Comparison of ENCODE assay signal across 8 cellular contexts in genomic region chr18:76803814-76804213, GRCh38. TPM values are rescaled to one million over a fixed set of nuclear protein-coding genes. Genes with fewer than 3 reads are reported as not detected.
DNase-seq lines count a peak whose midpoint lies in the region; ATAC-seq, FAIRE-seq and TF ChIP-seq lines count a peak whose summit lies in the region.

No MANE protein-coding gene starts in this region.

- no peaks in the 10 kb centered on the region for H3K27me3 ChIP-seq in astrocyte (ENCODE audit: insufficient read depth, low read length)

- FAIRE-seq in astrocyte (lab: Jason Lieb, UNC): peak; percentile 9

- H3K27ac ChIP-seq in astrocyte (ENCODE audit: low read depth, low read length): no peak overlapping the region

- no peak overlapping the region for H3K4me3 ChIP-seq in astrocyte (ENCODE audit: insufficient read depth, low read depth, low read length)

- no peak overlapping the region for H3K4me3 Mint-ChIP-seq in astrocyte (ENCODE audit: unreplicated experiment)

- peak; percentile 58 for ATAC-seq in HG02759 (IDR thresholded peaks at IDR 0.05; ENCODE audit: unreplicated experiment)

- peak overlapping the region; percentile 77 for H3K4me2 ChIP-seq in astrocyte (ENCODE audit: low read length)

- H2AFZ ChIP-seq in astrocyte (ENCODE audit: low read depth, low read length): peak overlapping the region; percentile 66

- H4K20me1 ChIP-seq in astrocyte (ENCODE audit: insufficient read depth, low read length): no peaks in the 10 kb centered on the region

- H3K79me2 ChIP-seq in astrocyte (ENCODE audit: insufficient read depth, low read length): no peaks in the 10 kb centered on the region

- peak; percentile 71 for TF ChIP-seq CTCF in astrocyte (IDR thresholded peaks at IDR 0.05; ENCODE audit: insufficient read depth, low read depth, low read length)

- no peak overlapping the region for H3K27ac Mint-ChIP-seq in astrocyte (ENCODE audit: unreplicated experiment)

- H3K9me3 ChIP-seq in astrocyte (ENCODE audit: insufficient read depth, low read depth, low read length): no peaks in the 10 kb centered on the region

- no peaks in the 10 kb centered on the region for H3K9me3 Mint-ChIP-seq in astrocyte (ENCODE audit: unreplicated experiment)

- peaks cover 3% of the 10 kb centered on the region for H3K4me1 ChIP-seq in astrocyte (ENCODE audit: insufficient read depth, low read length)

- H3K36me3 Mint-ChIP-seq in astrocyte (ENCODE audit: low read depth, unreplicated experiment): peaks cover 3% of the 10 kb centered on the region

- H3K9ac ChIP-seq in astrocyte (ENCODE audit: low read length): no peak overlapping the region

- DNase-seq in DMS79 treated with DMSO at 0.1 percent for 48 hours (lab: John Stamatoyannopoulos, UW) (peak; percentile 72), DMS79 (lab: John Stamatoyannopoulos, UW) (no peak), NCI-H187 treated with DMSO at 0.1 percent for 48 hours (lab: John Stamatoyannopoulos, UW) (peak; percentile 6), T-helper 9 cell (peak; percentile 59), astrocyte (ENCODE audit: low read depth) (peak; percentile 29), inferior parietal cortex (ENCODE audit: extremely low spot score) (peak; percentile 72)
- peak; percentile 52 to 77 for DNase-seq in stimulated activated CD4-positive, alpha-beta T cell treated with anti-CD3 and anti-CD28 coated beads, Interleukin-1b, Interleukin-23, amount 100 ng/mL, for 4 hours (ENCODE audit: low read depth in 2 of 2)

- peaks cover 10% of the 10 kb centered on the region for H3K4me1 Mint-ChIP-seq in astrocyte (ENCODE audit: low read depth, unreplicated experiment)

- H3K27me3 Mint-ChIP-seq in astrocyte (ENCODE audit: low read depth, unreplicated experiment): no peaks in the 10 kb centered on the region

- no peaks in the 10 kb centered on the region for H3K36me3 ChIP-seq in astrocyte (ENCODE audit: insufficient read depth, low read length)

RNA-seq across cellular contexts. Expression of gene ZNF236, which starts 18.5 kb away (rescaled TPM):
- total RNA-seq in astrocyte: 10.9 and 13.3 TPM in 2 replicates
